1 cellular context compared by ENCODE assay signal in the genomic region with DNA sequence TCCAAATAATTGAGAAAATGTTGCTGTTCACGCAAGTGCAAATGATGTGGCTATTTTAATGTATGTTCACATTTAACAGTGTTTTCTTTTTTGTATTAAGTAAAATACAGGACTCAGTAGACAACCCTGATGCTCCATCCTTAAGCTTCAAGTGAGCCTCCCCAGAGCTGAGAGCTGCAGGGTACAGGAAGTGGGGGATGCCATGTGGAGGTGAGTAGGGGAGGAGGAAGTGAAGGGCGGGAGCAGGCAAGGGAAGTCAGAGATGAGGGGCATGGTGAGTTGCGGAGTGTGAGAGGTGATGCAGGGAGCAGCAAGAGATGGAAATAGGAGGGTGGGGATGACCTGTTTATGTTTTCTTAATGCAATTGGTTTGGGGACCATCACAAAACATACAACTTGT.
TF ChIP-seq lines count a peak whose summit lies in the region.

No MANE protein-coding gene starts in this region.

TF ChIP-seq in H1, 55 proteins besides CTCF, POLR2A, EP300 and RAD21:
- TF ChIP-seq KDM4A (IDR thresholded peaks at IDR 0.05; ENCODE audit: low read depth, low read length, severe bottlenecking) = no peak
- TF ChIP-seq, protein P1, sequence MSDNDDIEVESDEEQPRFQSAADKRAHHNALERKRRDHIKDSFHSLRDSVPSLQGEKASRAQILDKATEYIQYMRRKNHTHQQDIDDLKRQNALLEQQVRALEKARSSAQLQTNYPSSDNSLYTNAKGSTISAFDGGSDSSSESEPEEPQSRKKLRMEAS (IDR thresholded peaks at IDR 0.05) = peak; percentile 37; the same call in 1 of the 2 replicates
TF ChIP-seq in H1: peak in this region for 1.
